In the genomic region with DNA sequence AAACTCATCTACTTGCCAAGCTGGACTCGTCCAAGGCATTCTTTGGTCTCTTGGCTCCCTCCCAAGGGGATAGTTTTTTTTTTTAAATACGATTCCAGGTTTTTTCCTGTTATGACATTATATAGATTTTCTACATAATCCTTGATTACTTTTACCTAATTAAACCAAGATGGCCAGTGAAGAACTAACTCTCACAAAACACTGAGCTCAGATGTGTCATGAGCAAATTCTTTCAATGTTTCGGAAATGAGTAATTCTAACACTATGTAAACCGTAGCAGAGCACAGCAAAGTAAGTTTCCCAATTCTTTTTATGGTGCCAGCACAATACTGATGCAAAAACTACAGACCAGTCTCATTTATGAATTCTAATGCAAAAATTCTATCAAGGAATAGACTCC, we compare ENCODE assay signal across 11 cellular contexts. TPM values are rescaled to one million over a fixed set of nuclear protein-coding genes. Genes with fewer than 3 reads are reported as not detected.
DNase-seq lines count a peak whose midpoint lies in the region; TF ChIP-seq lines count a peak whose summit lies in the region.
"Had no signal": no experiment of that assay in that cellular context is flagged by ENCODE, and none has a peak within 500 bp of the region (broad histone marks: within the 10 kb centered on the region; RNA-seq: fewer than 3 reads in every experiment).

No MANE protein-coding gene starts in this region.

- TF ChIP-seq POLR2A in spleen (IDR thresholded peaks at IDR 0.05) = no peak

- peak overlapping the region; percentile 31 for H3K4me3 Mint-ChIP-seq in progenitor cell of endocrine pancreas (ENCODE audit: low read depth)

- 86 to 94% (median 88%) methylated on average over 4 of the region's 4 CpGs for WGBS in spleen, 5 donors

- H3K36me3 ChIP-seq in spleen = peaks cover 3 to 22% (median 13%) of the 10 kb centered on the region in 6 donors

- no peaks in the 10 kb centered on the region for H3K9me3 Mint-ChIP-seq in progenitor cell of endocrine pancreas (ENCODE audit: low read depth)

- H3K27ac ChIP-seq in spleen = no peak overlapping the region

- no peak overlapping the region for H3K4me3 ChIP-seq in spleen

- no peak overlapping the region for H3K27ac Mint-ChIP-seq in progenitor cell of endocrine pancreas

- peaks cover 11 to 28% (median 21%) of the 10 kb centered on the region in 6 donors for H3K4me1 ChIP-seq in spleen

- intact Hi-C loops in spleen (cut with DNase I; ENCODE audit: low total_unique reads) = no loop called here
- intact Hi-C loops in cardiac septum (cut with DNase I) = no loop called here

- peaks cover 8% of the 10 kb centered on the region for H3K36me3 Mint-ChIP-seq in progenitor cell of endocrine pancreas (ENCODE audit: insufficient read depth)

- no peak for TF ChIP-seq CTCF in progenitor cell of endocrine pancreas (IDR thresholded peaks at IDR 0.05; ENCODE audit: unreplicated experiment)
- no peak for TF ChIP-seq CTCF in spleen (IDR thresholded peaks at IDR 0.05 in 8 of 11, conservative IDR thresholded peaks at IDR 0.05 in 3 of 11)

- H3K9me3 ChIP-seq in spleen = peaks cover 0 to under 1% (median 0%) of the 10 kb centered on the region in 8 donors

- H3K27me3 Mint-ChIP-seq in progenitor cell of endocrine pancreas = no peaks in the 10 kb centered on the region

- peaks cover 12% of the 10 kb centered on the region for H3K4me1 Mint-ChIP-seq in progenitor cell of endocrine pancreas (ENCODE audit: low read depth)

- DNase-seq in GM04503 (ENCODE audit: low read depth) = peak; percentile 86
- DNase-seq in RPMI7951 (ENCODE audit: low read depth) = peak; percentile 72
- peak; percentile 88 for DNase-seq in fibroblast of gingiva (ENCODE audit: low read depth)
- DNase-seq in progenitor cell of endocrine pancreas (ENCODE audit: low spot score, unreplicated experiment) = no peak
- no peak for DNase-seq in spleen
- DNase-seq in cardiac septum (ENCODE audit: low spot score) = no peak
- DNase-seq in islet precursor cell = no peak
- DNase-seq: effector memory CD4-positive, alpha-beta T cell; left ventricle myocardium superior; NCI-H2107; stimulated activated CD4-positive, alpha-beta T cell treated with anti-CD3 and anti-CD28 coated beads, Interleukin-15, amount 100 ng/mL, for 24 hours had no signal

- H3K27me3 ChIP-seq in spleen (replicated peaks in 1 of 7) = no peaks in the 10 kb centered on the region

RNA-seq across cellular contexts. Expression of gene ZNF23, which starts 1.8 kb away (rescaled TPM):
- 9.1 and 10.2 TPM in 2 replicates for total RNA-seq in RPMI7951 (2014; rRNA removed; shearing (Covaris generic))
- total RNA-seq in progenitor cell of endocrine pancreas = 11.4 and 11.8 TPM in 2 replicates
- total RNA-seq in spleen = 10 to 100 TPM in 3 of 7 donors, 1 to 10 TPM in 4; 6.3 to 12.4 (median 8.8) TPM
- 10 to 100 TPM in 2 of 3 donors, 1 to 10 TPM in 1; 9.9 to 11.8 (median 11.3) TPM for polyA plus RNA-seq in spleen
- total RNA-seq in cardiac septum = 5.9 TPM

RNA-seq across cellular contexts. Expression of gene TLE7, which starts 18.4 kb away (rescaled TPM):
- total RNA-seq in RPMI7951 (2014; rRNA removed; shearing (Covaris generic)) = not detected in 2 replicates
- total RNA-seq in progenitor cell of endocrine pancreas (not detected in 2 replicates), spleen (not detected), cardiac septum (not detected)
- not detected for polyA plus RNA-seq in spleen
- total RNA-seq: left ventricle myocardium superior had no signal

RNA-seq across cellular contexts. Expression of gene ZNF19, which starts 28.9 kb away (rescaled TPM):
- total RNA-seq in RPMI7951 (2014; rRNA removed; shearing (Covaris generic)) = 2.2 and 3.8 TPM in 2 replicates
- 15.7 and 17.1 TPM in 2 replicates for total RNA-seq in progenitor cell of endocrine pancreas
- 1 to 10 TPM; 5.4 to 9.5 (median 7.0) TPM for total RNA-seq in spleen
- 1 to 10 TPM; 1.9 to 3.5 (median 2.4) TPM for polyA plus RNA-seq in spleen
- total RNA-seq in cardiac septum = 2.6 TPM

Comparison
In these comparisons a context has a peak if more than half of its experiments do, and no peak if none do; other contexts are left out.
1. DNase-seq: peak in GM04503 (single experiment), RPMI7951 (single experiment) and fibroblast of gingiva (single experiment); none in progenitor cell of endocrine pancreas (single experiment), spleen (single experiment), cardiac septum (single experiment) and islet precursor cell (single experiment).